In genomic region chr4:89489338-89489771, GRCh38 we compare ENCODE assay signal across 17 cellular contexts.
A peak's percentile ranks its signal among the peaks of the same experiment; 100 is the strongest.
DNase-seq lines count a peak whose midpoint lies in the region; ATAC-seq, FAIRE-seq and TF ChIP-seq lines count a peak whose summit lies in the region.
"Had no signal": no experiment of that assay in that cellular context is flagged by ENCODE, and none has a peak within 500 bp of the region (broad histone marks: within the 10 kb centered on the region; RNA-seq: fewer than 3 reads in every experiment).

No MANE protein-coding gene starts in this region.

- H3K9me3 ChIP-seq in endodermal cell (ENCODE audit: control insufficient read depth, low read length), result no peaks in the 10 kb centered on the region
- no peaks in the 10 kb centered on the region for H3K9me3 ChIP-seq in kidney (ENCODE audit: control insufficient read depth in 1 of 2, low read length in 2 of 2)
- H3K9me3 ChIP-seq in psoas muscle, result no peaks in the 10 kb centered on the region
- H3K9me3 ChIP-seq in CD4-positive, alpha-beta memory T cell (ENCODE audit: control insufficient read depth in 1 of 2, low read length in 2 of 2), result no peaks in the 10 kb centered on the region
- H3K9me3 ChIP-seq in CD8-positive, alpha-beta memory T cell (ENCODE audit: low read length), result no peaks in the 10 kb centered on the region

- H3K27me3 Mint-ChIP-seq in endodermal cell (ENCODE audit: insufficient read depth), result peaks cover 20% of the 10 kb centered on the region
- no peaks in the 10 kb centered on the region for H3K27me3 Mint-ChIP-seq in CD4-positive, alpha-beta memory T cell
- peaks cover 0 to 3% of the 10 kb centered on the region in 2 donors for H3K27me3 Mint-ChIP-seq in CD8-positive, alpha-beta memory T cell
- H3K27me3 Mint-ChIP-seq: activated B cell treated with CpG ODN at 0.5 μM for 24 hours; activated CD8-positive, alpha-beta T cell treated with anti-CD3 and anti-CD28 coated beads for 36 hours; activated T-cell treated with anti-CD3 and anti-CD28 coated beads, Interleukin-2, amount 50 U/mL, for 24 hours had no signal

- H3K36me3 ChIP-seq in endodermal cell (ENCODE audit: control insufficient read depth, insufficient read depth, low read length) (no peaks in the 10 kb centered on the region), kidney (ENCODE audit: control insufficient read depth in 1 of 2, insufficient read depth in 2 of 2, low read length in 2 of 2) (no peaks in the 10 kb centered on the region), psoas muscle (ENCODE audit: insufficient read depth in 1 of 2, low read depth in 1 of 2) (no peaks in the 10 kb centered on the region)
- no peaks in the 10 kb centered on the region for H3K36me3 ChIP-seq in CD4-positive, alpha-beta memory T cell (ENCODE audit: insufficient read depth, low read length)
- H3K36me3 ChIP-seq in CD8-positive, alpha-beta memory T cell (ENCODE audit: insufficient read depth, low read length), result no peaks in the 10 kb centered on the region

- POLR2A ChIA-PET in CD4-positive, alpha-beta memory T cell (lab: Charles Lee; ENCODE audit: partially characterized antibody), result no interaction called here
- POLR2A ChIA-PET in CD8-positive, alpha-beta memory T cell (lab: Charles Lee), result no interaction called here

- H3K27ac ChIP-seq in endodermal cell (ENCODE audit: low read depth, low read length), result no peak overlapping the region
- no peak overlapping the region for H3K27ac ChIP-seq in kidney (ENCODE audit: low read depth in 2 of 2, low read length in 2 of 2)
- H3K27ac ChIP-seq in psoas muscle, result no peak overlapping the region
- H3K27ac ChIP-seq in CD4-positive, alpha-beta memory T cell (ENCODE audit: low read depth, low read length), result no peak overlapping the region
- no peak overlapping the region for H3K27ac ChIP-seq in CD8-positive, alpha-beta memory T cell (ENCODE audit: low read depth, low read length)

- peaks cover 22% of the 10 kb centered on the region for H3K4me1 Mint-ChIP-seq in endodermal cell
- no peaks in the 10 kb centered on the region for H3K4me1 Mint-ChIP-seq in CD4-positive, alpha-beta memory T cell
- no peaks in the 10 kb centered on the region for H3K4me1 Mint-ChIP-seq in CD8-positive, alpha-beta memory T cell

- H3K4me3 ChIP-seq in endodermal cell (ENCODE audit: low read length) (no peak overlapping the region), kidney (ENCODE audit: low read length in 2 of 2) (no peak overlapping the region), psoas muscle (no peak overlapping the region)
- H3K4me3 ChIP-seq in CD4-positive, alpha-beta memory T cell (ENCODE audit: low read length in 2 of 2), result no peak overlapping the region
- H3K4me3 ChIP-seq in CD8-positive, alpha-beta memory T cell (ENCODE audit: low read length), result no peak overlapping the region

- H3K36me3 Mint-ChIP-seq in endodermal cell (ENCODE audit: low read depth), result no peaks in the 10 kb centered on the region
- no peaks in the 10 kb centered on the region for H3K36me3 Mint-ChIP-seq in CD4-positive, alpha-beta memory T cell
- H3K36me3 Mint-ChIP-seq in CD8-positive, alpha-beta memory T cell, result no peaks in the 10 kb centered on the region

- H3K27ac Mint-ChIP-seq in endodermal cell, result no peak overlapping the region
- peak overlapping the region in 1 of 7 donors; percentile 31 for H3K27ac Mint-ChIP-seq in CD4-positive, alpha-beta memory T cell
- no peak overlapping the region for H3K27ac Mint-ChIP-seq in CD8-positive, alpha-beta memory T cell
- H3K27ac Mint-ChIP-seq: activated B cell treated with CpG ODN at 0.5 μM for 24 hours; activated CD8-positive, alpha-beta T cell treated with anti-CD3 and anti-CD28 coated beads for 36 hours; activated T-cell treated with anti-CD3 and anti-CD28 coated beads, Interleukin-2, amount 50 U/mL, for 24 hours had no signal

- H3K27me3 ChIP-seq in endodermal cell (ENCODE audit: control insufficient read depth, insufficient read depth, low read length, poor library complexity, severe bottlenecking), result no peaks in the 10 kb centered on the region
- H3K27me3 ChIP-seq in psoas muscle (ENCODE audit: insufficient read depth in 3 of 3, low read length in 2 of 3), result no peaks in the 10 kb centered on the region
- H3K27me3 ChIP-seq in CD4-positive, alpha-beta memory T cell (ENCODE audit: insufficient read depth, low read length), result no peaks in the 10 kb centered on the region
- H3K27me3 ChIP-seq in CD8-positive, alpha-beta memory T cell (ENCODE audit: insufficient read depth, low read length, poor library complexity, severe bottlenecking), result no peaks in the 10 kb centered on the region

- H3K4me1 ChIP-seq in endodermal cell (ENCODE audit: control insufficient read depth, insufficient read depth, low read length) (no peaks in the 10 kb centered on the region), kidney (ENCODE audit: control insufficient read depth in 1 of 2, insufficient read depth in 1 of 2, low read depth in 1 of 2, low read length in 2 of 2) (no peaks in the 10 kb centered on the region), psoas muscle (no peaks in the 10 kb centered on the region)
- no peaks in the 10 kb centered on the region for H3K4me1 ChIP-seq in CD4-positive, alpha-beta memory T cell (ENCODE audit: insufficient read depth, low read length)
- H3K4me1 ChIP-seq in CD8-positive, alpha-beta memory T cell (ENCODE audit: insufficient read depth, low read length), result no peaks in the 10 kb centered on the region

- H3K9ac ChIP-seq in endodermal cell (ENCODE audit: extremely low read depth, low read length, poor library complexity, severe bottlenecking) (no peak overlapping the region), kidney (ENCODE audit: low read length in 2 of 2) (no peak overlapping the region)

- no peak for TF ChIP-seq CTCF in endodermal cell (conservative IDR thresholded peaks at IDR 0.05)
- no peak for TF ChIP-seq CTCF in kidney (IDR thresholded peaks at IDR 0.05; ENCODE audit: borderline replicate concordance, extremely low read depth, insufficient read depth)
- no peak for TF ChIP-seq CTCF in psoas muscle (IDR thresholded peaks at IDR 0.05)

- H3K4me3 Mint-ChIP-seq in endodermal cell, result no peak overlapping the region
- H3K4me3 Mint-ChIP-seq in CD4-positive, alpha-beta memory T cell, result no peak overlapping the region
- H3K4me3 Mint-ChIP-seq in CD8-positive, alpha-beta memory T cell, result no peak overlapping the region
- H3K4me3 Mint-ChIP-seq: activated B cell treated with CpG ODN at 0.5 μM for 24 hours; activated CD8-positive, alpha-beta T cell treated with anti-CD3 and anti-CD28 coated beads for 36 hours; activated T-cell treated with anti-CD3 and anti-CD28 coated beads, Interleukin-2, amount 50 U/mL, for 24 hours had no signal

- intact Hi-C loops in kidney (cut with DNase I) (no loop called here), psoas muscle (cut with DNase I) (no loop called here)
- intact Hi-C loops in CD4-positive, alpha-beta memory T cell (cut with micrococcal nuclease), result no loop called here

- WGBS in endodermal cell (ENCODE audit: insufficient coverage in 1 of 2, insufficient read length in 1 of 2), 2 experiments, result 92% methylated on average over 6 to 7 of the region's 13 CpGs
- WGBS in psoas muscle, 3 donors, result 53 to 60% (median 57%) methylated on average over 13 of the region's 13 CpGs

- peaks cover 11% of the 10 kb centered on the region for H3K9me3 Mint-ChIP-seq in endodermal cell
- peaks cover 0 to 2% (median 0%) of the 10 kb centered on the region in 8 donors for H3K9me3 Mint-ChIP-seq in CD4-positive, alpha-beta memory T cell
- H3K9me3 Mint-ChIP-seq in CD8-positive, alpha-beta memory T cell, result no peaks in the 10 kb centered on the region
- H3K9me3 Mint-ChIP-seq: activated B cell treated with CpG ODN at 0.5 μM for 24 hours; activated CD8-positive, alpha-beta T cell treated with anti-CD3 and anti-CD28 coated beads for 36 hours; activated T-cell treated with anti-CD3 and anti-CD28 coated beads, Interleukin-2, amount 50 U/mL, for 24 hours had no signal

- no peak for FAIRE-seq in kidney (lab: Jason Lieb, UNC)
- FAIRE-seq: GM18507 had no signal

- DNase-seq in HuH-7 (ENCODE audit: low spot score), result peak; percentile 37
- peak; percentile 75 for DNase-seq in endodermal cell
- DNase-seq in kidney, result peak; percentile 54
- peak; percentile 14 to 34 for DNase-seq in psoas muscle
- DNase-seq in SKM-1 treated with dmso at 0.1 percent for 144 hours (lab: John Stamatoyannopoulos, UW; ENCODE audit: unreplicated experiment), result no peak
- DNase-seq in CD4-positive, alpha-beta memory T cell, result no peak
- DNase-seq in CD8-positive, alpha-beta memory T cell, result no peak
- DNase-seq: activated B cell treated with CpG ODN at 0.5 μM for 24 hours; activated CD8-positive, alpha-beta T cell treated with anti-CD3 and anti-CD28 coated beads for 36 hours; activated naive CD4-positive, alpha-beta T cell treated with anti-CD3 and anti-CD28 coated beads, Interleukin-2, amount 50 U/mL, for 16 hours; activated T-cell treated with anti-CD3 and anti-CD28 coated beads, Interleukin-2, amount 50 U/mL, for 24 hours; AML-193; hippocampal formation; kidney glomerular epithelial cell; NCI-H526 had no signal

- CTCF ChIA-PET in CD4-positive, alpha-beta memory T cell (lab: Charles Lee; ENCODE audit: partially characterized antibody), result no interaction called here
- CTCF ChIA-PET in CD8-positive, alpha-beta memory T cell (lab: Charles Lee), result no interaction called here

- ATAC-seq in psoas muscle, result no peak
- ATAC-seq in HG03432 (IDR thresholded peaks at IDR 0.05; ENCODE audit: unreplicated experiment), result no peak
- ATAC-seq: activated CD8-positive, alpha-beta T cell treated with anti-CD3 and anti-CD28 coated beads for 36 hours had no signal

Comparison
In these comparisons a context has a peak if more than half of its experiments do, and no peak if none do; other contexts are left out.
1. DNase-seq: peak in HuH-7 (single experiment), endodermal cell (single experiment), kidney (single experiment) and psoas muscle (2 of 2); none in SKM-1 treated with dmso at 0.1 percent for 144 hours (single experiment), CD4-positive, alpha-beta memory T cell (0 of 5) and CD8-positive, alpha-beta memory T cell (0 of 5).